Comparison of ENCODE assay signal across 2 cellular contexts in the genomic region with DNA sequence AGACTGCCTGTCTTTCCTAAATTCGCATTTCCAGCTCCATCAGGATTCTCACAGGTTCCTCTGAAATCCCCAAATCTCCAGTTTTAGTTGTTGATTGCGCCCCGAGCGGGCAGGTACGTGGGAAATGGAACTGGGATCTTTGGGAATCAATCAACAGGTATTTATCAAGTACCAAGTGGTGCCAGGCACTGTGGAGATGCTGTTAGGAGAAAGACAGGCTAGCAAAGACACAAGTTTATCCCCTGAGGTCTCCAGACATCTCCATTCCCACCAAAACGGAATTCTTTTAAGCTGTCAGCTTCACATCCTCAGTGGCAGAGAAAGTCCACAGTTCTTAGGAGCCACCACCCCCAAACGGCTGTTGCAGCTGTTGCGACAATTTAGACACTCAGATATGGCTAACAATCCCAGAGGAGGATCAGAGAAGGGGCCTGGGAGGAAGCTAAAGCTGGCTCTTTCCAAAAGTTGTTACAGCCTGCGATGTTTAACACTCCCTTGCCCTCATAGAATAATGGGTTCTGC.
TF ChIP-seq lines count a peak whose summit lies in the region.

No MANE protein-coding gene starts in this region.

TF ChIP-seq in H1, 55 proteins besides CTCF, POLR2A, EP300 and RAD21:
- TF ChIP-seq ASH2L (IDR thresholded peaks at IDR 0.05; ENCODE audit: low read length) = peak; percentile 69
- TF ChIP-seq BACH1 (IDR thresholded peaks at IDR 0.05; ENCODE audit: low read length) = no peak

TF ChIP-seq in SK-N-SH treated with all-trans-retinoic acid at 6 μM for 48 hours, 23 proteins besides CTCF, POLR2A, EP300 and RAD21:
- TF ChIP-seq ZFP30 (CRISPR knock-in tag; IDR thresholded peaks at IDR 0.05) = no peak
- no peak for TF ChIP-seq ZNF565 (CRISPR knock-in tag; conservative IDR thresholded peaks at IDR 0.05; ENCODE audit: low read depth)
- no peak for TF ChIP-seq RARB (CRISPR knock-in tag; IDR thresholded peaks at IDR 0.05)
- no peak for TF ChIP-seq TOX (CRISPR knock-in tag; IDR thresholded peaks at IDR 0.05; ENCODE audit: borderline replicate concordance)
- no peak for TF ChIP-seq TCF4 (CRISPR knock-in tag; IDR thresholded peaks at IDR 0.05; ENCODE audit: borderline replicate concordance)
- no peak for TF ChIP-seq ZNF70 (CRISPR knock-in tag; IDR thresholded peaks at IDR 0.05)
- TF ChIP-seq ARNTL (CRISPR knock-in tag; IDR thresholded peaks at IDR 0.05; ENCODE audit: borderline replicate concordance, low read depth) = no peak
- TF ChIP-seq, protein P1, sequence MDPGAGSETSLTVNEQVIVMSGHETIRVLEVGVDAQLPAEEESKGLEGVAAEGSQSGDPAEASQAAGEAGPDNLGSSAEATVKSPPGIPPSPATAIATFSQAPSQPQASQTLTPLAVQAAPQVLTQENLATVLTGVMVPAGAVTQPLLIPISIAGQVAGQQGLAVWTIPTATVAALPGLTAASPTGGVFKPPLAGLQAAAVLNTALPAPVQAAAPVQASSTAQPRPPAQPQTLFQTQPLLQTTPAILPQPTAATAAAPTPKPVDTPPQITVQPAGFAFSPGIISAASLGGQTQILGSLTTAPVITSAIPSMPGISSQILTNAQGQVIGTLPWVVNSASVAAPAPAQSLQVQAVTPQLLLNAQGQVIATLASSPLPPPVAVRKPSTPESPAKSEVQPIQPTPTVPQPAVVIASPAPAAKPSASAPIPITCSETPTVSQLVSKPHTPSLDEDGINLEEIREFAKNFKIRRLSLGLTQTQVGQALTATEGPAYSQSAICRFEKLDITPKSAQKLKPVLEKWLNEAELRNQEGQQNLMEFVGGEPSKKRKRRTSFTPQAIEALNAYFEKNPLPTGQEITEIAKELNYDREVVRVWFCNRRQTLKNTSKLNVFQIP (CRISPR knock-in tag; IDR thresholded peaks at IDR 0.05; ENCODE audit: borderline replicate concordance, low read depth) = no peak
- no peak for TF ChIP-seq ISL1 (CRISPR knock-in tag; IDR thresholded peaks at IDR 0.05)
- TF ChIP-seq GLIS3 (CRISPR knock-in tag; IDR thresholded peaks at IDR 0.05) = no peak
- no peak for TF ChIP-seq SNAI2 (CRISPR knock-in tag; IDR thresholded peaks at IDR 0.05)
- TF ChIP-seq, protein P2, sequence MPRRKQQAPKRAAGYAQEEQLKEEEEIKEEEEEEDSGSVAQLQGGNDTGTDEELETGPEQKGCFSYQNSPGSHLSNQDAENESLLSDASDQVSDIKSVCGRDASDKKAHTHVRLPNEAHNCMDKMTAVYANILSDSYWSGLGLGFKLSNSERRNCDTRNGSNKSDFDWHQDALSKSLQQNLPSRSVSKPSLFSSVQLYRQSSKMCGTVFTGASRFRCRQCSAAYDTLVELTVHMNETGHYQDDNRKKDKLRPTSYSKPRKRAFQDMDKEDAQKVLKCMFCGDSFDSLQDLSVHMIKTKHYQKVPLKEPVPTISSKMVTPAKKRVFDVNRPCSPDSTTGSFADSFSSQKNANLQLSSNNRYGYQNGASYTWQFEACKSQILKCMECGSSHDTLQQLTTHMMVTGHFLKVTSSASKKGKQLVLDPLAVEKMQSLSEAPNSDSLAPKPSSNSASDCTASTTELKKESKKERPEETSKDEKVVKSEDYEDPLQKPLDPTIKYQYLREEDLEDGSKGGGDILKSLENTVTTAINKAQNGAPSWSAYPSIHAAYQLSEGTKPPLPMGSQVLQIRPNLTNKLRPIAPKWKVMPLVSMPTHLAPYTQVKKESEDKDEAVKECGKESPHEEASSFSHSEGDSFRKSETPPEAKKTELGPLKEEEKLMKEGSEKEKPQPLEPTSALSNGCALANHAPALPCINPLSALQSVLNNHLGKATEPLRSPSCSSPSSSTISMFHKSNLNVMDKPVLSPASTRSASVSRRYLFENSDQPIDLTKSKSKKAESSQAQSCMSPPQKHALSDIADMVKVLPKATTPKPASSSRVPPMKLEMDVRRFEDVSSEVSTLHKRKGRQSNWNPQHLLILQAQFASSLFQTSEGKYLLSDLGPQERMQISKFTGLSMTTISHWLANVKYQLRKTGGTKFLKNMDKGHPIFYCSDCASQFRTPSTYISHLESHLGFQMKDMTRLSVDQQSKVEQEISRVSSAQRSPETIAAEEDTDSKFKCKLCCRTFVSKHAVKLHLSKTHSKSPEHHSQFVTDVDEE (CRISPR knock-in tag; IDR thresholded peaks at IDR 0.05) = no peak
- TF ChIP-seq ZC3H10 (CRISPR knock-in tag; IDR thresholded peaks at IDR 0.05) = no peak
- no peak for TF ChIP-seq OSR1 (CRISPR knock-in tag; IDR thresholded peaks at IDR 0.05)
- no peak for TF ChIP-seq CSDC2 (CRISPR knock-in tag; IDR thresholded peaks at IDR 0.05)
